23 cellular contexts compared by ENCODE assay signal in genomic region chr18:59068672-59069071, GRCh38.
"Had no signal": no experiment of that assay in that cellular context is flagged by ENCODE, and none has a peak within 500 bp of the region (broad histone marks: within the 10 kb centered on the region; RNA-seq: fewer than 3 reads in every experiment).

No MANE protein-coding gene starts in this region.

- DNase-seq: dermis blood vessel endothelial cell; dorsolateral prefrontal cortex; effector CD4-positive, alpha-beta T cell; effector memory CD4-positive, alpha-beta T cell; foreskin keratinocyte; glutamatergic neuron; head of caudate nucleus; heart right ventricle; hippocampal formation; left cardiac atrium; left ventricle myocardium inferior; lower lobe of right lung; mesenchymal stem cell; mucosa of descending colon; naive B cell; naive thymus-derived CD8-positive, alpha-beta T cell had no signal

- FAIRE-seq: colon, frontal cortex, islet of Langerhans, keratinocyte had no signal

- ATAC-seq: foreskin keratinocyte; heart right ventricle; left cardiac atrium; left lobe of liver; lower lobe of right lung; mucosa of descending colon; naive thymus-derived CD8-positive, alpha-beta T cell had no signal

- H3K36me3 ChIP-seq: esophagus muscularis mucosa, heart right ventricle, left ventricle myocardium inferior, lower lobe of right lung had no signal

- H3K27me3 ChIP-seq: dorsolateral prefrontal cortex, esophagus muscularis mucosa, foreskin keratinocyte, heart right ventricle had no signal

- H3K4me3 ChIP-seq: coronary artery, dorsolateral prefrontal cortex, esophagus muscularis mucosa, heart right ventricle, left ventricle myocardium inferior, lower lobe of right lung, mucosa of descending colon had no signal

- H3K9me3 ChIP-seq: esophagus muscularis mucosa, heart right ventricle, left ventricle myocardium inferior, lower lobe of right lung, mucosa of descending colon had no signal

- H3K27ac ChIP-seq: coronary artery, dorsolateral prefrontal cortex, esophagus muscularis mucosa, foreskin keratinocyte, heart right ventricle, left ventricle myocardium inferior, lower lobe of right lung had no signal

- H3K4me1 ChIP-seq: foreskin keratinocyte, lower lobe of right lung had no signal
